In the genomic region with DNA sequence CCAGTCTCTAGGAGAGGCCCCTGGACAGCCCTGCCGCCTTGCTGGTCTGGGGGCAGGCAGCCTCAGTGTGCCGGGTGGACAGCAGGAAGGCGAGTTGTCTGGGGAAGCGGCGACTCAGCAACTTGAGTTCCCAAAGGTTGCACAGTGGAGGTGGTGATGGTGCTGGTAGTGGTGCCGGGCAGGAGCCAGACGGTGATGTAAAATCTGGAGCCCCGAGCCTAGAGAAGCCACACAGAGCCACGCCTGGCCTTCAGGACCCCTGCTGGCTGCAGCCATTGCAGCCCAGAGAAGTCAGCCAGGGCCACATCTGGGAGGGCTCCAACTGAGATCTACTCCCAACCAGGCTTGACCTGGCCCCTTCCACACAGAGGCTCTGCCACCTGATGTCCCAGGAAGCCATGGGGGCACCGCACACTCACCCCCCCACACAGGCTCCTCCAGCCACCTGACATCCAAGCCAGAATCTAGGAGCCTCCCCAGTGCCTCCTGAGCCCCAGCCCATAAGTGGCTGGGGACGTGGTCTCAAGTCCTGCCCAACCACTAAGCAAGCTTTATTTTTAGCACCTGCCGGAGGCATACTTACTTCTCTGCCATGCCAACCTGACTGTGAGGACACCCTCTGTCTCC, we compare ENCODE assay signal across 22 cellular contexts. TPM values are rescaled to one million over a fixed set of nuclear protein-coding genes. Genes with fewer than 3 reads are reported as not detected.
DNase-seq lines count a peak whose midpoint lies in the region; ATAC-seq, FAIRE-seq and TF ChIP-seq lines count a peak whose summit lies in the region.
"Had no signal": no experiment of that assay in that cellular context is flagged by ENCODE, and none has a peak within 500 bp of the region (broad histone marks: within the 10 kb centered on the region; RNA-seq: fewer than 3 reads in every experiment).

No MANE protein-coding gene starts in this region.

- intact Hi-C loops in pancreas (cut with DNase I) = no loop called here

- H3K36me3 ChIP-seq in BE2C (no peaks in the 10 kb centered on the region), Peyer's patch (no peaks in the 10 kb centered on the region), right atrium auricular region (no peaks in the 10 kb centered on the region), pancreas (no peaks in the 10 kb centered on the region)
- H3K36me3 ChIP-seq: ovary had no signal

- DNase-seq in BE2C (peak; percentile 5), Peyer's patch (peak; percentile 6 to 37 (median 23)), right atrium auricular region (ENCODE audit: low spot score) (peak; percentile 49), pancreas (peak in 4 of 6 donors; percentile 1 to 29 (median 18)), NCI-H2029 (lab: John Stamatoyannopoulos, UW) (no peak), HPDE6-E6E7 (ENCODE audit: extremely low spot score) (no peak), G401 (ENCODE audit: low spot score) (no peak)
- DNase-seq: activated CD4-positive, alpha-beta T cell treated with anti-CD3 and anti-CD28 coated beads, Interleukin-2, amount 50 U/mL, for 48 hours; cortex of kidney; mucosa of descending colon; NCI-H1436 treated with DMSO at 0.1 percent for 48 hours; stimulated activated naive CD4-positive, alpha-beta T cell treated with Interleukin-2 at 50 U/mL for 16 hours had no signal

- TF ChIP-seq CTCF in BE2C (IDR thresholded peaks at IDR 0.05; ENCODE audit: low read depth, low read length) (no peak), Peyer's patch (IDR thresholded peaks at IDR 0.05) (no peak), right atrium auricular region (IDR thresholded peaks at IDR 0.05) (no peak), pancreas (IDR thresholded peaks at IDR 0.05) (no peak)

- no peaks in the 10 kb centered on the region for H3K27me3 ChIP-seq in BE2C
- H3K27me3 ChIP-seq in Peyer's patch = no peaks in the 10 kb centered on the region
- H3K27me3 ChIP-seq in right atrium auricular region = no peaks in the 10 kb centered on the region
- H3K27me3 ChIP-seq in pancreas = no peaks in the 10 kb centered on the region
- H3K27me3 ChIP-seq: ovary had no signal

- no peak for FAIRE-seq in pancreas (lab: Jason Lieb, UNC)
- FAIRE-seq: astrocyte, D721Med, islet of Langerhans had no signal

- H3K4me3 ChIP-seq in BE2C (ENCODE audit: low read depth, low read length) (no peak overlapping the region), Peyer's patch (no peak overlapping the region), right atrium auricular region (no peak overlapping the region), pancreas (no peak overlapping the region)
- H3K4me3 ChIP-seq: mucosa of descending colon, ovary, SK-N-MC had no signal

- in situ Hi-C loops in G401 (cut with HindIII; ENCODE audit: low sequenced_read_pairs) = no loop called here

- no peaks in the 10 kb centered on the region for H3K9me3 ChIP-seq in BE2C
- no peaks in the 10 kb centered on the region for H3K9me3 ChIP-seq in Peyer's patch
- H3K9me3 ChIP-seq in right atrium auricular region = no peaks in the 10 kb centered on the region
- H3K9me3 ChIP-seq in pancreas = no peaks in the 10 kb centered on the region
- H3K9me3 ChIP-seq: mucosa of descending colon, ovary had no signal

- H3K4me1 ChIP-seq in BE2C (no peaks in the 10 kb centered on the region), Peyer's patch (no peaks in the 10 kb centered on the region), right atrium auricular region (no peaks in the 10 kb centered on the region), pancreas (no peaks in the 10 kb centered on the region)

- 69 to 75% methylated on average over 12 of the region's 12 CpGs for WGBS in pancreas, 2 donors

- H3K27ac ChIP-seq in Peyer's patch = no peak overlapping the region
- H3K27ac ChIP-seq in right atrium auricular region = no peak overlapping the region
- no peak overlapping the region for H3K27ac ChIP-seq in pancreas
- H3K27ac ChIP-seq: ovary, SK-N-MC had no signal

- no peak for TF ChIP-seq POLR2A in Peyer's patch (IDR thresholded peaks at IDR 0.05)

- no peak for ATAC-seq in pancreas
- no peak for ATAC-seq in GM21619 (IDR thresholded peaks at IDR 0.05; ENCODE audit: unreplicated experiment)
- ATAC-seq: mucosa of descending colon had no signal

RNA-seq across cellular contexts. Expression of a gene that starts 8.8 kb away (rescaled TPM):
- not detected for polyA plus RNA-seq in BE2C (2012; ENCODE audit: insufficient read depth, insufficient read length, low read depth)
- not detected for total RNA-seq in Peyer's patch
- total RNA-seq in right atrium auricular region = not detected
- not detected for total RNA-seq in pancreas
- under 1 TPM in 1 of 2 donors, not detected in 1; 0.09 TPM for polyA plus RNA-seq in pancreas
- not detected in 2 replicates for total RNA-seq in G401 (2014; rRNA removed; shearing (Covaris generic))
- total RNA-seq: activated T-helper 2 cell treated with anti-CD3 and anti-CD28 coated beads, Interferon-gamma antibody, Interleukin-2, Interleukin-4, amounts not matched to agents 10 μg/mL and 5 μg/mL and 100 μg/mL, durations not matched to agents 14 hours and 24 hours and 36 hours; astrocyte; glomerular endothelial cell; HT1080; mucosa of descending colon had no signal
- polyA plus RNA-seq: esophagus had no signal

RNA-seq across cellular contexts. Expression of a gene that starts 26.0 kb away (rescaled TPM):
- not detected for polyA plus RNA-seq in BE2C (2012; ENCODE audit: insufficient read depth, insufficient read length, low read depth)
- total RNA-seq in Peyer's patch = 1 to 10 TPM in 2 of 4 donors, not detected in 2; 2.8 to 2.9 TPM
- under 1 TPM in 1 of 2 donors, not detected in 1; 0.90 TPM for total RNA-seq in right atrium auricular region
- under 1 TPM in 4 of 6 donors, not detected in 2; 0.08 to 0.28 (median 0.20) TPM for total RNA-seq in pancreas
- polyA plus RNA-seq in pancreas = under 1 TPM; 0.08 to 0.19 TPM
- total RNA-seq in G401 (2014; rRNA removed; shearing (Covaris generic)) = 0.49 and 2.0 TPM in 2 replicates
- total RNA-seq: activated T-helper 2 cell treated with anti-CD3 and anti-CD28 coated beads, Interferon-gamma antibody, Interleukin-2, Interleukin-4, amounts not matched to agents 10 μg/mL and 5 μg/mL and 100 μg/mL, durations not matched to agents 14 hours and 24 hours and 36 hours; astrocyte; glomerular endothelial cell; HT1080 had no signal

RNA-seq across cellular contexts. Expression of a gene that starts 32.4 kb away (rescaled TPM):
- polyA plus RNA-seq in BE2C (2012; ENCODE audit: insufficient read depth, insufficient read length, low read depth) = not detected
- total RNA-seq in Peyer's patch = not detected
- not detected for total RNA-seq in right atrium auricular region
- not detected for total RNA-seq in pancreas
- under 1 TPM in 1 of 2 donors, not detected in 1; 0.09 TPM for polyA plus RNA-seq in pancreas
- total RNA-seq in G401 (2014; rRNA removed; shearing (Covaris generic)) = not detected in 2 replicates
- total RNA-seq: activated T-helper 2 cell treated with anti-CD3 and anti-CD28 coated beads, Interferon-gamma antibody, Interleukin-2, Interleukin-4, amounts not matched to agents 10 μg/mL and 5 μg/mL and 100 μg/mL, durations not matched to agents 14 hours and 24 hours and 36 hours; astrocyte; glomerular endothelial cell; mucosa of descending colon had no signal
- polyA plus RNA-seq: esophagus had no signal

Comparison
In these comparisons a context has a peak if more than half of its experiments do, and no peak if none do; other contexts are left out.
1. DNase-seq: peak in BE2C (single experiment), Peyer's patch (3 of 3), right atrium auricular region (single experiment) and pancreas (4 of 6); none in NCI-H2029 (single experiment), HPDE6-E6E7 (single experiment) and G401 (single experiment).